Comparison of ENCODE assay signal across 8 cellular contexts in genomic region chr16:15950167-15950854, GRCh38. TPM values are rescaled to one million over a fixed set of nuclear protein-coding genes. Genes with fewer than 3 reads are reported as not detected.
DNase-seq lines count a peak whose midpoint lies in the region; ATAC-seq and TF ChIP-seq lines count a peak whose summit lies in the region.

No MANE protein-coding gene starts in this region.

- H3K27ac ChIP-seq in Peyer's patch (peak overlapping the region; percentile 77 to 95 (median 86)), gastroesophageal sphincter (peak overlapping the region; percentile 90 to 98 (median 93)), parathyroid adenoma (peak overlapping the region; percentile 51)

- H3K4me1 Mint-ChIP-seq in activated naive CD4-positive, alpha-beta T cell treated with anti-CD3 and anti-CD28 coated beads for 36 hours (ENCODE audit: low read depth): peaks cover 54% of the 10 kb centered on the region

- no peak for ATAC-seq in gastroesophageal sphincter

- H2AFZ ChIP-seq in parathyroid adenoma: peak overlapping the region; percentile 47

- peak overlapping the region; percentile 48 for H3K9ac ChIP-seq in parathyroid adenoma

- peak overlapping the region; percentile 73 for H3K4me2 ChIP-seq in parathyroid adenoma (ENCODE audit: low read length)

- H3K4me3 Mint-ChIP-seq in activated naive CD4-positive, alpha-beta T cell treated with anti-CD3 and anti-CD28 coated beads for 36 hours: peak overlapping the region; percentile 95

- intact Hi-C loops in activated naive CD4-positive, alpha-beta T cell treated with anti-CD3 and anti-CD28 coated beads for 36 hours (cut with micrococcal nuclease): loop anchor here (1.0 to 10.0 kb wide), 3 partner anchors 62 to 276 kb away; partner anchors contain the start of gene CEP20

- no peak for TF ChIP-seq POLR2A in Peyer's patch (IDR thresholded peaks at IDR 0.05)
- peak; percentile 21 to 42 for TF ChIP-seq POLR2A in gastroesophageal sphincter (IDR thresholded peaks at IDR 0.05)

- H3K27me3 Mint-ChIP-seq in activated naive CD4-positive, alpha-beta T cell treated with anti-CD3 and anti-CD28 coated beads for 36 hours (ENCODE audit: low read depth): no peaks in the 10 kb centered on the region

- TF ChIP-seq EP300 in gastroesophageal sphincter (IDR thresholded peaks at IDR 0.05): no peak

- H3K9me3 ChIP-seq in Peyer's patch (no peaks in the 10 kb centered on the region), gastroesophageal sphincter (no peaks in the 10 kb centered on the region), parathyroid adenoma (ENCODE audit: control insufficient read depth, low read length) (no peaks in the 10 kb centered on the region)

- CTCF ChIA-PET in activated naive CD4-positive, alpha-beta T cell treated with anti-CD3 and anti-CD28 coated beads for 36 hours (lab: Charles Lee): interaction anchor here (0.6 to 1.0 kb wide), 2 partner anchors 9 to 35 kb away, joined by 3 read pairs; no protein-coding TSS in a partner anchor

- H3K36me3 ChIP-seq in Peyer's patch (no peaks in the 10 kb centered on the region), gastroesophageal sphincter (no peaks in the 10 kb centered on the region), parathyroid adenoma (ENCODE audit: control insufficient read depth, insufficient read depth, low read length) (no peaks in the 10 kb centered on the region)

- DNase-seq in A172 (ENCODE audit: low spot score) (peak; percentile 47), GM19240 (ENCODE audit: insufficient read length, low spot score) (peak; percentile 70), Peyer's patch (peak in 2 of 3 donors; percentile 36 to 58), SHP77 treated with DMSO at 0.1 percent for 48 hours (lab: John Stamatoyannopoulos, UW) (no peak), HPDE6-E6E7 (ENCODE audit: extremely low spot score) (no peak)
- peak; percentile 51 for DNase-seq in activated naive CD4-positive, alpha-beta T cell treated with anti-CD3 and anti-CD28 coated beads for 36 hours

- H3K27me3 ChIP-seq in Peyer's patch: no peaks in the 10 kb centered on the region
- no peaks in the 10 kb centered on the region for H3K27me3 ChIP-seq in gastroesophageal sphincter
- H3K27me3 ChIP-seq in parathyroid adenoma (ENCODE audit: control insufficient read depth, insufficient read depth, low read length): no peaks in the 10 kb centered on the region

- H3K9me3 Mint-ChIP-seq in activated naive CD4-positive, alpha-beta T cell treated with anti-CD3 and anti-CD28 coated beads for 36 hours: no peaks in the 10 kb centered on the region

- H3K27ac Mint-ChIP-seq in activated naive CD4-positive, alpha-beta T cell treated with anti-CD3 and anti-CD28 coated beads for 36 hours: peak overlapping the region; percentile 96

- no peak for TF ChIP-seq CTCF in Peyer's patch (IDR thresholded peaks at IDR 0.05)
- TF ChIP-seq CTCF in gastroesophageal sphincter (IDR thresholded peaks at IDR 0.05): no peak
- no peak for TF ChIP-seq CTCF in parathyroid adenoma (IDR thresholded peaks at IDR 0.05)

- H3K4me1 ChIP-seq in Peyer's patch: peaks cover 0 to 25% (median 10%) of the 10 kb centered on the region in 4 donors
- peaks cover 0 to 68% (median 25%) of the 10 kb centered on the region in 3 donors for H3K4me1 ChIP-seq in gastroesophageal sphincter
- peaks cover 3% of the 10 kb centered on the region for H3K4me1 ChIP-seq in parathyroid adenoma

- peaks cover 25% of the 10 kb centered on the region for H3K79me2 ChIP-seq in parathyroid adenoma

- H3K4me3 ChIP-seq in Peyer's patch: peak overlapping the region; percentile 84 to 98 (median 94)
- peak overlapping the region; percentile 74 to 96 for H3K4me3 ChIP-seq in gastroesophageal sphincter
- peak overlapping the region; percentile 71 for H3K4me3 ChIP-seq in parathyroid adenoma (ENCODE audit: low read depth, low read length)

- H3K36me3 Mint-ChIP-seq in activated naive CD4-positive, alpha-beta T cell treated with anti-CD3 and anti-CD28 coated beads for 36 hours (ENCODE audit: low read depth): peaks cover 7% of the 10 kb centered on the region

- WGBS in gastroesophageal sphincter (ENCODE audit: low coverage in 1 of 2), 2 donors: 1% methylated on average over 10 to 15 of the region's 18 CpGs

RNA-seq across cellular contexts. Expression of gene ABCC1, which starts 0.9 kb away (rescaled TPM):
- 14.6 and 15.5 TPM in 2 replicates for total RNA-seq in A172 (2014; rRNA removed; shearing (Covaris generic))
- total RNA-seq in Peyer's patch (100 to 1,000 TPM in 1 of 4 donors, 10 to 100 TPM in 3; 17.3 to 105 (median 28.3) TPM), gastroesophageal sphincter (100 to 1,000 TPM in 1 of 4 donors, 10 to 100 TPM in 3; 50.8 to 122 (median 63.1) TPM)
- total RNA-seq in activated naive CD4-positive, alpha-beta T cell treated with anti-CD3 and anti-CD28 coated beads for 36 hours: 10 to 100 TPM; 40.3 to 41.0 TPM

Comparison
In these comparisons a context has a peak if more than half of its experiments do, and no peak if none do; other contexts are left out.
1. DNase-seq: peak in A172 (single experiment), GM19240 (single experiment), Peyer's patch (2 of 3) and activated naive CD4-positive, alpha-beta T cell treated with anti-CD3 and anti-CD28 coated beads for 36 hours (single experiment); none in SHP77 treated with DMSO at 0.1 percent for 48 hours (single experiment) and HPDE6-E6E7 (single experiment).
2. POLR2A ChIP-seq: peak in gastroesophageal sphincter (2 of 2); none in Peyer's patch (0 of 2).
3. Peak in every context shown above with its lines, with median percentiles within 50 percentile points of each other: H3K27ac ChIP-seq and H3K4me3 ChIP-seq.